Comparison of ENCODE assay signal across 23 cellular contexts in the genomic region with DNA sequence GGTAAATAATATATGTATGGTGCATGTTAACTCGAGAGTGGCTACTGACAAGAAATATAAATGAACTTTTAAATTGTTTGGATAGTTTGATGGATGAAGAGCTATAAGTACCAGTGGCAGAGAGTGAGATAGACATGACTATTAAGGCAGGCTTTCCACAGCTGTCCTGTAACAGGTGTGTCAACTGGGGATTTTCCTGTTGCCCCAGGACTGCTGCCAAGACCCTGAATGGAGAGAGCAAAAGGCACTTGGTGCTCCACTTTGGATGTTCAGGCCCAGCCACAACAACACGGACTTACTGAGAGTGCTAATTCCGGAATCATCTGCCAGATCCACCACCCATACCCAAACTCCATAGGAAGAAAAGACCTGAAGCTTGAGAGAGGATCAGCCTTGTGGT.
DNase-seq lines count a peak whose midpoint lies in the region; ATAC-seq and TF ChIP-seq lines count a peak whose summit lies in the region.
"Had no signal": no experiment of that assay in that cellular context is flagged by ENCODE, and none has a peak within 500 bp of the region (broad histone marks: within the 10 kb centered on the region; RNA-seq: fewer than 3 reads in every experiment).

No MANE protein-coding gene starts in this region.

- H3K4me3 Mint-ChIP-seq in activated T-cell treated with anti-CD3 and anti-CD28 coated beads, Interleukin-2, amount 50 U/mL, for 72 hours: no peak overlapping the region
- no peak overlapping the region for H3K4me3 Mint-ChIP-seq in progenitor cell of endocrine pancreas (ENCODE audit: low read depth)
- H3K4me3 Mint-ChIP-seq: CD4-positive, alpha-beta T cell had no signal

- no peak overlapping the region for H3K4me3 ChIP-seq in SJCRH30
- H3K4me3 ChIP-seq: BLaER1 treated with 17β-estradiol and CSF1 and Interleukin-3, amounts not matched to agents 10 nM and 100 nM had no signal

- peaks cover 4% of the 10 kb centered on the region; the same call in 1 of the 2 replicates for H3K9me3 ChIP-seq in SJCRH30 (replicated peaks)

- ATAC-seq in activated T-cell treated with anti-CD3 and anti-CD28 coated beads, Interleukin-2, amount 50 U/mL, for 72 hours (replicated peaks in 1 of 2): no peak
- ATAC-seq in HG03565 (IDR thresholded peaks at IDR 0.05; ENCODE audit: unreplicated experiment): no peak
- ATAC-seq: SK-N-SH treated with all-trans-retinoic acid at 6 μM for 48 hours had no signal

- no peak overlapping the region; the same call in 1 of the 2 replicates for H3K27ac ChIP-seq in SJCRH30
- H3K27ac ChIP-seq: BLaER1 treated with 17β-estradiol and CSF1 and Interleukin-3, amounts not matched to agents 10 nM and 100 nM; HL-60; RWPE1 had no signal

- H3K4me1 Mint-ChIP-seq in activated T-cell treated with anti-CD3 and anti-CD28 coated beads, Interleukin-2, amount 50 U/mL, for 72 hours (ENCODE audit: low read depth): peaks cover 22% of the 10 kb centered on the region
- H3K4me1 Mint-ChIP-seq in progenitor cell of endocrine pancreas (ENCODE audit: low read depth): peaks cover 30% of the 10 kb centered on the region

- H3K36me3 ChIP-seq in SJCRH30: no peaks in the 10 kb centered on the region
- H3K36me3 ChIP-seq: BLaER1 treated with 17β-estradiol and CSF1 and Interleukin-3, amounts not matched to agents 10 nM and 100 nM had no signal

- TF ChIP-seq CTCF in progenitor cell of endocrine pancreas (IDR thresholded peaks at IDR 0.05; ENCODE audit: unreplicated experiment): no peak

- H3K9me3 Mint-ChIP-seq in activated T-cell treated with anti-CD3 and anti-CD28 coated beads, Interleukin-2, amount 50 U/mL, for 72 hours: peaks cover 0 to 1% of the 10 kb centered on the region in 2 donors
- H3K9me3 Mint-ChIP-seq in progenitor cell of endocrine pancreas (ENCODE audit: low read depth): peaks cover 2% of the 10 kb centered on the region
- H3K9me3 Mint-ChIP-seq: CD4-positive, alpha-beta T cell had no signal

- DNase-seq in activated T-cell treated with anti-CD3 and anti-CD28 coated beads, Interleukin-2, amount 50 U/mL, for 72 hours: no peak
- DNase-seq in activated T-cell treated with anti-CD3 and anti-CD28 coated beads, Interleukin-2, amount 50 U/mL, for 1 hour: no peak
- DNase-seq in SJCRH30 (peak; percentile 62 to 71), progenitor cell of endocrine pancreas (ENCODE audit: low spot score, unreplicated experiment) (no peak), hypothalamus (lab: John Stamatoyannopoulos, UW) (no peak)
- DNase-seq in activated effector memory CD4-positive, alpha-beta T cell treated with anti-CD3 and anti-CD28 coated beads, Interleukin-2, amount 50 U/mL, for 16 hours: no peak
- DNase-seq: AML-193; CD4-positive, alpha-beta T cell; COR-L47; DMS53; NCI-H1092; NCI-H1417 treated with DMSO at 0.1 percent for 48 hours; NCI-H1694 treated with DMSO at 0.1 percent for 48 hours; NCI-H2171 treated with DMSO at 0.1 percent for 48 hours; NCI-H345; NCI-H524 treated with DMSO at 0.1 percent for 48 hours; NCI-H82; SIG-M5 had no signal

- peaks cover 26% of the 10 kb centered on the region for H3K4me1 ChIP-seq in SJCRH30

- no peaks in the 10 kb centered on the region for H3K36me3 Mint-ChIP-seq in activated T-cell treated with anti-CD3 and anti-CD28 coated beads, Interleukin-2, amount 50 U/mL, for 72 hours (ENCODE audit: insufficient read depth in 2 of 2)
- H3K36me3 Mint-ChIP-seq in progenitor cell of endocrine pancreas (ENCODE audit: insufficient read depth): peaks cover under 1% of the 10 kb centered on the region

- peak overlapping the region; percentile 16 for H3K27ac Mint-ChIP-seq in activated T-cell treated with anti-CD3 and anti-CD28 coated beads, Interleukin-2, amount 50 U/mL, for 72 hours
- peak overlapping the region; percentile 75 for H3K27ac Mint-ChIP-seq in progenitor cell of endocrine pancreas
- H3K27ac Mint-ChIP-seq: CD4-positive, alpha-beta T cell had no signal

- H3K27me3 ChIP-seq in SJCRH30: no peaks in the 10 kb centered on the region
- H3K27me3 ChIP-seq: BLaER1 treated with 17β-estradiol and CSF1 and Interleukin-3, amounts not matched to agents 10 nM and 100 nM had no signal

- no peaks in the 10 kb centered on the region for H3K27me3 Mint-ChIP-seq in activated T-cell treated with anti-CD3 and anti-CD28 coated beads, Interleukin-2, amount 50 U/mL, for 72 hours (ENCODE audit: low read depth)
- H3K27me3 Mint-ChIP-seq in progenitor cell of endocrine pancreas: no peaks in the 10 kb centered on the region
- H3K27me3 Mint-ChIP-seq: CD4-positive, alpha-beta T cell had no signal

Comparison
In these comparisons a context has a peak if more than half of its experiments do, and no peak if none do; other contexts are left out.
1. DNase-seq: peak in SJCRH30 (2 of 2); none in activated T-cell treated with anti-CD3 and anti-CD28 coated beads, Interleukin-2, amount 50 U/mL, for 72 hours (0 of 2), activated T-cell treated with anti-CD3 and anti-CD28 coated beads, Interleukin-2, amount 50 U/mL, for 1 hour (single experiment), progenitor cell of endocrine pancreas (single experiment), activated effector memory CD4-positive, alpha-beta T cell treated with anti-CD3 and anti-CD28 coated beads, Interleukin-2, amount 50 U/mL, for 16 hours (single experiment) and hypothalamus (0 of 51).